25 cellular contexts compared by ENCODE assay signal in genomic region chr1:62337535-62337784, GRCh38. TPM values are rescaled to one million over a fixed set of nuclear protein-coding genes. Genes with fewer than 3 reads are reported as not detected.
A peak's percentile ranks its signal among the peaks of the same experiment; 100 is the strongest.
DNase-seq lines count a peak whose midpoint lies in the region; ATAC-seq, FAIRE-seq and TF ChIP-seq lines count a peak whose summit lies in the region.
"Had no signal": no experiment of that assay in that cellular context is flagged by ENCODE, and none has a peak within 500 bp of the region (broad histone marks: within the 10 kb centered on the region; RNA-seq: fewer than 3 reads in every experiment).

No MANE protein-coding gene starts in this region.

- H3K36me3 Mint-ChIP-seq in astrocyte (ENCODE audit: low read depth, unreplicated experiment): peaks cover 2% of the 10 kb centered on the region
- H3K36me3 Mint-ChIP-seq: naive thymus-derived CD8-positive, alpha-beta T cell had no signal

- no peak for TF ChIP-seq CTCF in astrocyte (IDR thresholded peaks at IDR 0.05; ENCODE audit: insufficient read depth, low read depth, low read length)
- no peak for TF ChIP-seq CTCF in left lung (IDR thresholded peaks at IDR 0.05)
- TF ChIP-seq CTCF in Peyer's patch (IDR thresholded peaks at IDR 0.05): no peak

- H3K27ac Mint-ChIP-seq in astrocyte (ENCODE audit: unreplicated experiment): peak overlapping the region; percentile 91
- H3K27ac Mint-ChIP-seq: activated naive CD8-positive, alpha-beta T cell treated with anti-CD3 and anti-CD28 coated beads, Interleukin-2, amount 10 ng/mL, durations not matched to agents 7 days and 5 days; activated T-helper 17 cell treated with anti-CD3 and anti-CD28 coated beads, Interleukin-2, amount 50 U/mL, for 72 hours; naive thymus-derived CD8-positive, alpha-beta T cell had no signal

- H3K9me3 Mint-ChIP-seq in astrocyte (ENCODE audit: unreplicated experiment): peaks cover 7% of the 10 kb centered on the region
- H3K9me3 Mint-ChIP-seq: activated CD4-positive, alpha-beta T cell treated with anti-CD3 and anti-CD28 coated beads, Interleukin-2, amount 10 ng/mL, durations not matched to agents 7 days and 5 days; activated T-helper 17 cell treated with anti-CD3 and anti-CD28 coated beads, Interleukin-2, amount 50 U/mL, for 72 hours; naive thymus-derived CD8-positive, alpha-beta T cell had no signal

- no peak for FAIRE-seq in astrocyte (lab: Jason Lieb, UNC)
- FAIRE-seq: G401.6, K562, small intestine had no signal

- H3K27me3 Mint-ChIP-seq in astrocyte (ENCODE audit: low read depth, unreplicated experiment): peaks cover 4% of the 10 kb centered on the region
- H3K27me3 Mint-ChIP-seq: activated CD4-positive, alpha-beta T cell treated with anti-CD3 and anti-CD28 coated beads, Interleukin-2, amount 10 ng/mL, durations not matched to agents 7 days and 5 days; activated naive CD8-positive, alpha-beta T cell treated with anti-CD3 and anti-CD28 coated beads, Interleukin-2, amount 10 ng/mL, durations not matched to agents 7 days and 5 days; stimulated activated naive CD8-positive, alpha-beta T cell treated with anti-CD3 and anti-CD28 coated beads, Interleukin-15, amount 100 ng/mL, for 72 hours had no signal

- intact Hi-C loops in left lung (cut with DNase I): no loop called here

- no peak for ATAC-seq in left lung
- ATAC-seq: activated T-helper 17 cell treated with anti-CD3 and anti-CD28 coated beads, Interleukin-2, amount 50 U/mL, for 72 hours; naive thymus-derived CD8-positive, alpha-beta T cell; stimulated activated naive CD8-positive, alpha-beta T cell treated with anti-CD3 and anti-CD28 coated beads, Interleukin-15, amount 100 ng/mL, for 72 hours had no signal

- H3K79me2 ChIP-seq in astrocyte (ENCODE audit: insufficient read depth, low read length): no peaks in the 10 kb centered on the region

- H3K9ac ChIP-seq in BLaER1 treated with 17β-estradiol and CSF1 and Interleukin-3, amounts not matched to agents 10 nM and 100 nM: no peak overlapping the region
- no peak overlapping the region for H3K9ac ChIP-seq in astrocyte (ENCODE audit: low read length)
- no peak overlapping the region for H3K9ac ChIP-seq in skeletal muscle tissue (ENCODE audit: low read depth in 1 of 3, low read length in 3 of 3)

- peak overlapping the region in 10 of 11 experiments; percentile 33 to 94 (median 82); a peak in 20 of 22 replicates for H3K4me2 ChIP-seq in BLaER1 treated with 17β-estradiol and CSF1 and Interleukin-3, amounts not matched to agents 10 nM and 100 nM
- no peak overlapping the region for H3K4me2 ChIP-seq in astrocyte (ENCODE audit: low read length)

- DNase-seq in astrocyte (ENCODE audit: low read depth) (no peak), left lung (no peak), NCI-H1105 (lab: John Stamatoyannopoulos, UW) (no peak), C1 segment of cervical spinal cord (lab: John Stamatoyannopoulos, UW) (no peak), Peyer's patch (no peak), NCI-H526 (lab: John Stamatoyannopoulos, UW) (no peak)
- DNase-seq: activated CD4-positive, alpha-beta T cell treated with anti-CD3 and anti-CD28 coated beads, Interleukin-2, amount 10 ng/mL, durations not matched to agents 7 days and 5 days; activated naive CD8-positive, alpha-beta T cell treated with anti-CD3 and anti-CD28 coated beads, Interleukin-2, amount 10 ng/mL, durations not matched to agents 7 days and 5 days; colonic mucosa; mesenchymal stem cell; naive thymus-derived CD8-positive, alpha-beta T cell; NCI-H748 treated with DMSO at 0.1 percent for 48 hours; SIG-M5; small intestine; stimulated activated CD4-positive, alpha-beta T cell treated with anti-CD3 and anti-CD28 coated beads, Interleukin-4, amount 100 ng/mL, for 24 hours; stimulated activated naive CD8-positive, alpha-beta T cell treated with anti-CD3 and anti-CD28 coated beads, Interleukin-15, amount 100 ng/mL, for 72 hours had no signal

- peak overlapping the region in 1 of 11 experiments; percentile 40; a peak in 1 of 22 replicates for H3K27ac ChIP-seq in BLaER1 treated with 17β-estradiol and CSF1 and Interleukin-3, amounts not matched to agents 10 nM and 100 nM
- H3K27ac ChIP-seq in astrocyte (ENCODE audit: low read depth, low read length): no peak overlapping the region
- peak overlapping the region; percentile 28 to 51 for H3K27ac ChIP-seq in left lung
- H3K27ac ChIP-seq in skeletal muscle tissue (ENCODE audit: low read depth, low read length): peak overlapping the region; percentile 51
- H3K27ac ChIP-seq in Peyer's patch: no peak overlapping the region
- H3K27ac ChIP-seq: brain microvascular endothelial cell, colonic mucosa, VCaP had no signal

- H3K4me3 Mint-ChIP-seq in astrocyte (ENCODE audit: unreplicated experiment): no peak overlapping the region
- H3K4me3 Mint-ChIP-seq: activated CD4-positive, alpha-beta T cell treated with anti-CD3 and anti-CD28 coated beads, Interleukin-2, amount 10 ng/mL, durations not matched to agents 7 days and 5 days; activated naive CD8-positive, alpha-beta T cell treated with anti-CD3 and anti-CD28 coated beads, Interleukin-2, amount 10 ng/mL, durations not matched to agents 7 days and 5 days; activated T-helper 17 cell treated with anti-CD3 and anti-CD28 coated beads, Interleukin-2, amount 50 U/mL, for 72 hours; naive thymus-derived CD8-positive, alpha-beta T cell; stimulated activated naive CD8-positive, alpha-beta T cell treated with anti-CD3 and anti-CD28 coated beads, Interleukin-15, amount 100 ng/mL, for 72 hours had no signal

- peak overlapping the region; percentile 71 for H2AFZ ChIP-seq in astrocyte (ENCODE audit: low read depth, low read length)

- no peak for TF ChIP-seq POLR2A in Peyer's patch (IDR thresholded peaks at IDR 0.05)

- H3K4me1 ChIP-seq in BLaER1 treated with 17β-estradiol and CSF1 and Interleukin-3, amounts not matched to agents 10 nM and 100 nM: peaks cover 19 to 47% (median 39%) of the 10 kb centered on the region in 10 experiments
- H3K4me1 ChIP-seq in astrocyte (ENCODE audit: insufficient read depth, low read length) (peaks cover 5% of the 10 kb centered on the region), left lung (no peaks in the 10 kb centered on the region), skeletal muscle tissue (ENCODE audit: control insufficient read depth in 3 of 3, insufficient read depth in 3 of 3, low read length in 3 of 3) (peaks cover 13 to 19% (median 15%) of the 10 kb centered on the region in 3 donors), Peyer's patch (no peaks in the 10 kb centered on the region)
- H3K4me1 ChIP-seq: colonic mucosa had no signal

- H3K4me1 Mint-ChIP-seq in astrocyte (ENCODE audit: low read depth, unreplicated experiment): peaks cover 24% of the 10 kb centered on the region
- H3K4me1 Mint-ChIP-seq: activated CD4-positive, alpha-beta T cell treated with anti-CD3 and anti-CD28 coated beads, Interleukin-2, amount 10 ng/mL, durations not matched to agents 7 days and 5 days; activated T-helper 17 cell treated with anti-CD3 and anti-CD28 coated beads, Interleukin-2, amount 50 U/mL, for 72 hours; stimulated activated naive CD8-positive, alpha-beta T cell treated with anti-CD3 and anti-CD28 coated beads, Interleukin-15, amount 100 ng/mL, for 72 hours had no signal

- no peak overlapping the region for H3K4me3 ChIP-seq in BLaER1 treated with 17β-estradiol and CSF1 and Interleukin-3, amounts not matched to agents 10 nM and 100 nM
- H3K4me3 ChIP-seq in astrocyte (ENCODE audit: insufficient read depth, low read depth, low read length): no peak overlapping the region
- H3K4me3 ChIP-seq in left lung: no peak overlapping the region
- H3K4me3 ChIP-seq in skeletal muscle tissue (ENCODE audit: low read length in 3 of 3): no peak overlapping the region
- H3K4me3 ChIP-seq in Peyer's patch: no peak overlapping the region
- H3K4me3 ChIP-seq: colonic mucosa, K562 had no signal

- no peaks in the 10 kb centered on the region for H3K9me3 ChIP-seq in BLaER1 treated with 17β-estradiol and CSF1 and Interleukin-3, amounts not matched to agents 10 nM and 100 nM (replicated peaks in 1 of 11)
- H3K9me3 ChIP-seq in astrocyte (ENCODE audit: insufficient read depth, low read depth, low read length) (no peaks in the 10 kb centered on the region), left lung (no peaks in the 10 kb centered on the region), skeletal muscle tissue (ENCODE audit: control insufficient read depth in 3 of 3, low read length in 3 of 3) (no peaks in the 10 kb centered on the region), Peyer's patch (no peaks in the 10 kb centered on the region)
- H3K9me3 ChIP-seq: colonic mucosa had no signal

- H3K36me3 ChIP-seq in BLaER1 treated with 17β-estradiol and CSF1 and Interleukin-3, amounts not matched to agents 10 nM and 100 nM: no peaks in the 10 kb centered on the region
- no peaks in the 10 kb centered on the region for H3K36me3 ChIP-seq in astrocyte (ENCODE audit: insufficient read depth, low read length)
- H3K36me3 ChIP-seq in left lung: no peaks in the 10 kb centered on the region
- H3K36me3 ChIP-seq in skeletal muscle tissue (ENCODE audit: control insufficient read depth in 3 of 3, insufficient read depth in 3 of 3, low read length in 3 of 3): no peaks in the 10 kb centered on the region
- H3K36me3 ChIP-seq in Peyer's patch: no peaks in the 10 kb centered on the region
- H3K36me3 ChIP-seq: brain microvascular endothelial cell, colonic mucosa had no signal

- no peaks in the 10 kb centered on the region for H4K20me1 ChIP-seq in BLaER1 treated with 17β-estradiol and CSF1 and Interleukin-3, amounts not matched to agents 10 nM and 100 nM
- H4K20me1 ChIP-seq in astrocyte (ENCODE audit: insufficient read depth, low read length): no peaks in the 10 kb centered on the region

- no peaks in the 10 kb centered on the region for H3K27me3 ChIP-seq in BLaER1 treated with 17β-estradiol and CSF1 and Interleukin-3, amounts not matched to agents 10 nM and 100 nM
- H3K27me3 ChIP-seq in astrocyte (ENCODE audit: insufficient read depth, low read length) (no peaks in the 10 kb centered on the region), left lung (no peaks in the 10 kb centered on the region), skeletal muscle tissue (ENCODE audit: control insufficient read depth in 3 of 3, insufficient read depth in 3 of 3, low read length in 3 of 3) (no peaks in the 10 kb centered on the region), Peyer's patch (no peaks in the 10 kb centered on the region)
- H3K27me3 ChIP-seq: brain microvascular endothelial cell, colonic mucosa had no signal

RNA-seq across cellular contexts. Expression of gene KANK4, which starts 18.2 kb away (rescaled TPM):
- total RNA-seq in astrocyte: 8.5 and 14.5 TPM in 2 replicates
- 1 to 10 TPM; 2.0 to 2.6 TPM for total RNA-seq in left lung
- 8.4 TPM for total RNA-seq in skeletal muscle tissue
- 1 to 10 TPM in 1 of 4 donors, not detected in 3; 2.5 TPM for total RNA-seq in Peyer's patch
- total RNA-seq: activated CD4-positive, alpha-beta T cell treated with anti-CD3 and anti-CD28 coated beads, Interleukin-2, amount 10 ng/mL, durations not matched to agents 7 days and 5 days; activated naive CD8-positive, alpha-beta T cell treated with anti-CD3 and anti-CD28 coated beads, Interleukin-2, amount 10 ng/mL, durations not matched to agents 7 days and 5 days; activated T-helper 17 cell treated with anti-CD3 and anti-CD28 coated beads, Interleukin-2, amount 50 U/mL, for 72 hours; K562; naive thymus-derived CD8-positive, alpha-beta T cell; OCI-LY7; T-helper 1 cell treated with Interleukin-12 subunit alpha and Interleukin-12 subunit beta and Interleukin-4 antibody, amounts not matched to agents 30 ng/mL and 1 ng/mL, for 36 hours had no signal

Comparison
In these comparisons a context has a peak if more than half of its experiments do, and no peak if none do; other contexts are left out.
1. H3K27ac ChIP-seq: peak in left lung (2 of 2) and skeletal muscle tissue (single experiment); none in astrocyte (single experiment) and Peyer's patch (0 of 4).